ENCODE assay signal across 8 cellular contexts in genomic region chr12:49367381-49368239, GRCh38. TPM values are rescaled to one million over a fixed set of nuclear protein-coding genes. Genes with fewer than 3 reads are reported as not detected.
DNase-seq lines count a peak whose midpoint lies in the region; ATAC-seq and TF ChIP-seq lines count a peak whose summit lies in the region.

Gene SPATS2, plus strand, starts transcription at chr12:49367462. Its CDS starts 93,551 bp downstream, at chr12:49461013.

- intact Hi-C loops in right lobe of liver (cut with DNase I): loop anchor here in 1 of 2 donors (10.0 kb wide), 1 partner anchor 147 kb away; no protein-coding TSS in a partner anchor

- H3K9me3 ChIP-seq in right lobe of liver: no peaks in the 10 kb centered on the region
- H3K9me3 ChIP-seq in suprapubic skin: no peaks in the 10 kb centered on the region

- TF ChIP-seq POLR2A in right lobe of liver (IDR thresholded peaks at IDR 0.05) (peak; percentile 36), suprapubic skin (IDR thresholded peaks at IDR 0.05) (no peak)

- no peak for DNase-seq in stimulated activated naive CD8-positive, alpha-beta T cell treated with anti-CD3 and anti-CD28 coated beads, Interleukin-15, Interleukin-2, amounts not matched to agents 100 U/mL and 50 U/mL, for 24 hours
- peak; percentile 40 for DNase-seq in NCI-H748 treated with DMSO at 0.1 percent for 48 hours (lab: John Stamatoyannopoulos, UW)
- peak; percentile 38 for DNase-seq in cerebellum (ENCODE audit: low spot score)
- no peak for DNase-seq in right lobe of liver
- peak; percentile 96 for DNase-seq in suprapubic skin (ENCODE audit: low spot score in 2 of 2)
- DNase-seq in NCI-H1048 (lab: John Stamatoyannopoulos, UW): no peak
- DNase-seq in activated CD4-positive, CD25-positive, alpha-beta regulatory T cell treated with anti-CD3 and anti-CD28 coated beads, Interleukin-2, amount 50 U/mL, for 72 hours: no peak

- peak within 1 kb of the TSS; percentile 95 for H3K27ac Mint-ChIP-seq in stimulated activated naive CD8-positive, alpha-beta T cell treated with anti-CD3 and anti-CD28 coated beads, Interleukin-15, Interleukin-2, amounts not matched to agents 100 ng/mL and 50 ng/mL, for 24 hours

- H3K4me3 ChIP-seq in right lobe of liver (peak within 1 kb of the TSS; percentile 59 to 93 (median 73)), suprapubic skin (peak within 1 kb of the TSS; percentile 85)

- H3K4me1 Mint-ChIP-seq in stimulated activated naive CD8-positive, alpha-beta T cell treated with anti-CD3 and anti-CD28 coated beads, Interleukin-15, Interleukin-2, amounts not matched to agents 100 ng/mL and 50 ng/mL, for 24 hours (ENCODE audit: low read depth): peaks cover 38% of the 10 kb centered on the region

- H3K27me3 Mint-ChIP-seq in stimulated activated naive CD8-positive, alpha-beta T cell treated with anti-CD3 and anti-CD28 coated beads, Interleukin-15, Interleukin-2, amounts not matched to agents 100 ng/mL and 50 ng/mL, for 24 hours: no peaks in the 10 kb centered on the region

- H3K4me3 Mint-ChIP-seq in stimulated activated naive CD8-positive, alpha-beta T cell treated with anti-CD3 and anti-CD28 coated beads, Interleukin-15, Interleukin-2, amounts not matched to agents 100 ng/mL and 50 ng/mL, for 24 hours: peak within 1 kb of the TSS; percentile 83

- H3K27ac ChIP-seq in right lobe of liver: peak within 1 kb of the TSS; percentile 78 to 85 (median 80)
- H3K27ac ChIP-seq in suprapubic skin: peak within 1 kb of the TSS; percentile 98

- 1% methylated on average over 38 of the region's 52 CpGs for WGBS in right lobe of liver (ENCODE audit: insufficient coverage, low coverage, low lambda C conversion rate, missing lambda C conversion rate)
- 3% methylated on average over 35 of the region's 52 CpGs for WGBS in suprapubic skin

- H3K36me3 ChIP-seq in right lobe of liver (no peaks in the 10 kb centered on the region), suprapubic skin (no peaks in the 10 kb centered on the region)

- no peaks in the 10 kb centered on the region for H3K9me3 Mint-ChIP-seq in stimulated activated naive CD8-positive, alpha-beta T cell treated with anti-CD3 and anti-CD28 coated beads, Interleukin-15, Interleukin-2, amounts not matched to agents 100 ng/mL and 50 ng/mL, for 24 hours

- TF ChIP-seq EP300 in suprapubic skin (IDR thresholded peaks at IDR 0.05): no peak

- H3K36me3 Mint-ChIP-seq in stimulated activated naive CD8-positive, alpha-beta T cell treated with anti-CD3 and anti-CD28 coated beads, Interleukin-15, Interleukin-2, amounts not matched to agents 100 ng/mL and 50 ng/mL, for 24 hours (ENCODE audit: low read depth): no peaks in the 10 kb centered on the region

- H3K27me3 ChIP-seq in right lobe of liver: no peaks in the 10 kb centered on the region
- H3K27me3 ChIP-seq in suprapubic skin: no peaks in the 10 kb centered on the region

- H3K4me1 ChIP-seq in right lobe of liver (peaks cover 0 to 8% (median 0%) of the 10 kb centered on the region in 4 donors), suprapubic skin (peaks cover 46% of the 10 kb centered on the region)

- ATAC-seq in stimulated activated naive CD8-positive, alpha-beta T cell treated with anti-CD3 and anti-CD28 coated beads, Interleukin-15, Interleukin-2, amounts not matched to agents 100 U/mL and 50 U/mL, for 24 hours: no peak
- peak in 3 of 4 donors; percentile 3 for ATAC-seq in right lobe of liver

- no peak for TF ChIP-seq CTCF in right lobe of liver (IDR thresholded peaks at IDR 0.05)
- TF ChIP-seq CTCF in suprapubic skin (IDR thresholded peaks at IDR 0.05): no peak

RNA-seq across cellular contexts. Expression of gene SPATS2, which starts in this region (rescaled TPM):
- total RNA-seq in cerebellum (59.9 TPM), right lobe of liver (1 to 10 TPM; 3.2 to 6.1 (median 4.4) TPM), suprapubic skin (10 to 100 TPM; 22.7 to 42.6 (median 27.2) TPM)

Comparison
In these comparisons a context has a peak if more than half of its experiments do, and no peak if none do; other contexts are left out.
1. DNase-seq: peak in NCI-H748 treated with DMSO at 0.1 percent for 48 hours (single experiment), cerebellum (single experiment) and suprapubic skin (2 of 2); none in stimulated activated naive CD8-positive, alpha-beta T cell treated with anti-CD3 and anti-CD28 coated beads, Interleukin-15, Interleukin-2, amounts not matched to agents 100 U/mL and 50 U/mL, for 24 hours (single experiment), right lobe of liver (0 of 3), NCI-H1048 (single experiment) and activated CD4-positive, CD25-positive, alpha-beta regulatory T cell treated with anti-CD3 and anti-CD28 coated beads, Interleukin-2, amount 50 U/mL, for 72 hours (single experiment).